In the genomic region with DNA sequence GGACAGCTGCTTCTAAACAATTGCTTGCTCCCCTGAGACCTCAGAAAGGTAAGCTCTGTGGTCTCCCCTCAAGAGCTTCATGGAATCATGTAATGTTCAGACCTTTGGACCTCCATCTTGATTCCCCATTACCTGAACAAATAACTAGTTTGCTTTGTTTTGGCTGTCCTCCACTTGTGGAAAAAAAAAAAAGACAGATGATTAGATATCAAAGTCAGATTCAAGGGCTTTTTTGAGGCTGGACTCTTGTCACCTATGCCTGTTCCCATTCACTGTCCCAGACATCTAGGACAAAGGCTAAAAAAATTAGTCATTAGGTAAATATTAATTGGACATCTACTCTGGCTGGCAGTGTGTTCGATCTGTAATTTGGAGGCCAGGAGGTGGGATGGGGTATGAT, we compare ENCODE assay signal across 21 cellular contexts. TPM values are rescaled to one million over a fixed set of nuclear protein-coding genes. Genes with fewer than 3 reads are reported as not detected.
"Had no signal": no experiment of that assay in that cellular context is flagged by ENCODE, and none has a peak within 500 bp of the region (broad histone marks: within the 10 kb centered on the region; RNA-seq: fewer than 3 reads in every experiment).

No MANE protein-coding gene starts in this region.

- H3K27me3 ChIP-seq: MG63 had no signal

- H3K36me3 ChIP-seq: MG63 had no signal

- H3K9me3 ChIP-seq: MG63, SK-N-SH had no signal

- H3K27ac ChIP-seq: RWPE1 had no signal

- DNase-seq: IMR-90, Karpas-422, KG1, MG63, NCI-H1092, NCI-H1105 treated with DMSO at 0.1 percent for 48 hours, NCI-H1417 treated with DMSO at 0.1 percent for 48 hours, NCI-H146, NCI-H1694 treated with DMSO at 0.1 percent for 48 hours, NCI-H1930, NCI-H2081, NCI-H2107, NCI-H2227 treated with DMSO at 0.1 percent for 48 hours, NCI-H524, NCI-H526 treated with DMSO at 0.1 percent for 48 hours, NCI-H774, SHP77, SK-N-SH, SW 1271 had no signal

- H3K4me2 ChIP-seq: SK-N-SH had no signal

- H3K9ac ChIP-seq: SK-N-SH had no signal

- H3K4me3 ChIP-seq: MG63 had no signal

RNA-seq across cellular contexts. Expression of gene TMEM255A, which starts 13.3 kb away (rescaled TPM):
- total RNA-seq: HT-29, IMR-90 had no signal
